25 cellular contexts compared by ENCODE assay signal in the genomic region with DNA sequence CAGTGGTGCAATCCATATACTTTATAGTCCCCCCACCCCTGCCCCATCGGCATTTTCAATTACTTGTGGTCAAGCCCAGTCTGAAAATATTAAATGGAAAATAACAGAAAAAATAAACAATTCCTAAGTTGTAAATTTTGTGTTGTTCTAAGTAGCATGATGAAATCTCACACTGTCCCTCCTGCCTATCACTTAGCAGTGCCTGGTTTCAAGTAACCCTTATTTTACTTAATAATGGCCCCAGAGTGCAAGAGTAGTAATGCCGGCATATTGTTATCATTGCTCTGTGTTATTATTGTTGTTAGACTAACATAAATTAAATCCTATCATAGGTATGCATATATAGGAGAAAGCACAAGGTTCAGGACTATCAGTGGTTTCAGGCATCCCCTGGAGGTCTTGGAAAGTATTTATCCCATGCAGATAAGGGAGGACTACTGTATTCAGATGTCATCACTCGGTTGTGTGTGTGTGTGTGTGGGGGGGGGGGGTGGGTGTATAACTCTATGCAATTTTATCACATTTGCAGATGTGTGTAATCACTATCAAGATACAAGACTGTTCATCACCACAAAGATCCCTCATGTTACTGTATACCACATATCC. TPM values are rescaled to one million over a fixed set of nuclear protein-coding genes. Genes with fewer than 3 reads are reported as not detected.
A peak's percentile ranks its signal among the peaks of the same experiment; 100 is the strongest.
DNase-seq lines count a peak whose midpoint lies in the region; ATAC-seq, FAIRE-seq and TF ChIP-seq lines count a peak whose summit lies in the region.
"Had no signal": no experiment of that assay in that cellular context is flagged by ENCODE, and none has a peak within 500 bp of the region (broad histone marks: within the 10 kb centered on the region; RNA-seq: fewer than 3 reads in every experiment).

No MANE protein-coding gene starts in this region.

- no peaks in the 10 kb centered on the region for H3K27me3 ChIP-seq in spleen (replicated peaks in 1 of 7)
- H3K27me3 ChIP-seq: BE2C, suprapubic skin, vagina had no signal

- WGBS in A549 (ENCODE audit: missing lambda C conversion rate): 64% methylated on average over 3 of the region's 3 CpGs
- 70 to 83% (median 80%) methylated on average over 3 of the region's 3 CpGs for WGBS in spleen, 5 donors

- H3K4me3 ChIP-seq in A549 (no peak overlapping the region), spleen (no peak overlapping the region)
- H3K4me3 ChIP-seq: suprapubic skin, vagina had no signal

- ATAC-seq in A549 (peak; percentile 42 to 68; a peak in 2 of 6 replicates), T-helper 17 cell (no peak), left colon (peak; percentile 16), GM21381 (IDR thresholded peaks at IDR 0.05; ENCODE audit: unreplicated experiment) (no peak)
- ATAC-seq: stimulated activated effector memory CD8-positive, alpha-beta T cell treated with anti-CD3 and anti-CD28 coated beads, Interleukin-12 subunit alpha, Interleukin-12 subunit beta, amount 100 ng/mL, for 72 hours had no signal

- TF ChIP-seq CTCF in A549 (IDR thresholded peaks at IDR 0.05) (no peak), spleen (IDR thresholded peaks at IDR 0.05 in 8 of 11, conservative IDR thresholded peaks at IDR 0.05 in 3 of 11) (no peak)

- CTCF ChIA-PET in A549 (lab: Yijun Ruan, JAX): interaction anchor here (1.3 to 2.4 kb wide), 2 partner anchors 15 to 141 kb away, joined by 3 to 6 read pairs; no protein-coding TSS in a partner anchor

- POLR2A ChIA-PET in A549 (lab: Yijun Ruan, JAX): no interaction called here

- H3K4me1 Mint-ChIP-seq in T-helper 17 cell: peaks cover 28% of the 10 kb centered on the region

- peak overlapping the region; percentile 57 for H3K4me3 Mint-ChIP-seq in T-helper 17 cell
- H3K4me3 Mint-ChIP-seq: central memory CD8-positive, alpha-beta T cell; stimulated activated effector memory CD8-positive, alpha-beta T cell treated with anti-CD3 and anti-CD28 coated beads, Interleukin-12 subunit alpha, Interleukin-12 subunit beta, amount 100 ng/mL, for 72 hours had no signal

- H3K4me1 ChIP-seq in A549: peaks cover 41% of the 10 kb centered on the region
- H3K4me1 ChIP-seq in spleen: peaks cover 9 to 98% (median 67%) of the 10 kb centered on the region in 6 donors
- H3K4me1 ChIP-seq: BE2C had no signal

- H3K36me3 Mint-ChIP-seq in T-helper 17 cell (ENCODE audit: low read depth): no peaks in the 10 kb centered on the region

- TF ChIP-seq POLR2A in A549 (IDR thresholded peaks at IDR 0.05; ENCODE audit: low read length) (no peak), spleen (IDR thresholded peaks at IDR 0.05) (no peak)

- H3K4me2 ChIP-seq in A549: no peak overlapping the region

- H3K27ac Mint-ChIP-seq in T-helper 17 cell: no peak overlapping the region
- H3K27ac Mint-ChIP-seq: stimulated activated effector memory CD8-positive, alpha-beta T cell treated with anti-CD3 and anti-CD28 coated beads, Interleukin-12 subunit alpha, Interleukin-12 subunit beta, amount 100 ng/mL, for 72 hours had no signal

- H3K36me3 ChIP-seq in spleen: peaks cover 0 to 14% (median 1%) of the 10 kb centered on the region in 6 donors
- H3K36me3 ChIP-seq: BE2C, suprapubic skin, vagina had no signal

- FAIRE-seq in A549 (lab: Jason Lieb, UNC): peak; percentile 23
- peak; percentile 26 for FAIRE-seq in GM19239 (lab: Jason Lieb, UNC)
- FAIRE-seq: RCC 7860, small intestine had no signal

- no peak for TF ChIP-seq RAD21 in A549 (conservative IDR thresholded peaks at IDR 0.05 in 1 of 2, IDR thresholded peaks at IDR 0.05 in 1 of 2)

- intact Hi-C loops in left colon (cut with DNase I, micrococcal nuclease) (no loop called here), spleen (cut with DNase I; ENCODE audit: low total_unique reads) (no loop called here)

- no peak for DNase-seq in A549 (ENCODE audit: low read depth in 1 of 2, low spot score in 1 of 2)
- no peak for DNase-seq in GM19239 (ENCODE audit: insufficient read length, low spot score)
- DNase-seq in T-helper 17 cell: no peak
- no peak for DNase-seq in left colon
- no peak for DNase-seq in NK-92 treated with Interleukin-12 subunit alpha and Interleukin-12 subunit beta, amount 100 ng/mL, for 24 hours (lab: John Stamatoyannopoulos, UW)
- no peak for DNase-seq in stimulated activated CD4-positive, alpha-beta T cell treated with anti-CD3 and anti-CD28 coated beads, Interleukin-4, amount 100 ng/mL, for 4 hours
- no peak for DNase-seq in spleen
- DNase-seq: activated CD4-positive, alpha-beta T cell treated with anti-CD3 and anti-CD28 coated beads for 4 hours; activated naive CD4-positive, alpha-beta T cell treated with anti-CD3 and anti-CD28 coated beads, Interleukin-2, amount 50 U/mL, for 16 hours; BE2C; DND-41; KG1; kidney glomerular epithelial cell; mammary epithelial cell; NCI-H1436; NCI-H510A; nucleus accumbens; small intestine; stimulated activated CD4-positive, alpha-beta T cell treated with anti-CD3 and anti-CD28 coated beads, Interleukin-2, amount 100 ng/mL, for 24 hours had no signal

- no peaks in the 10 kb centered on the region for H3K27me3 Mint-ChIP-seq in T-helper 17 cell
- H3K27me3 Mint-ChIP-seq: central memory CD8-positive, alpha-beta T cell had no signal

- no peaks in the 10 kb centered on the region for H3K9me3 ChIP-seq in A549
- H3K9me3 ChIP-seq in T-helper 17 cell (ENCODE audit: control insufficient read depth, low read length, poor library complexity, severe bottlenecking): no peaks in the 10 kb centered on the region
- H3K9me3 ChIP-seq in spleen: no peaks in the 10 kb centered on the region
- H3K9me3 ChIP-seq: BE2C, suprapubic skin, vagina had no signal

- TF ChIP-seq EP300 in A549 (IDR thresholded peaks at IDR 0.05): no peak

- H3K27ac ChIP-seq in A549 (no peak overlapping the region), spleen (no peak overlapping the region)
- H3K27ac ChIP-seq: suprapubic skin, vagina had no signal

TF ChIP-seq in A549, 52 proteins besides CTCF, POLR2A, EP300 and RAD21:
- TF ChIP-seq, protein P1, sequence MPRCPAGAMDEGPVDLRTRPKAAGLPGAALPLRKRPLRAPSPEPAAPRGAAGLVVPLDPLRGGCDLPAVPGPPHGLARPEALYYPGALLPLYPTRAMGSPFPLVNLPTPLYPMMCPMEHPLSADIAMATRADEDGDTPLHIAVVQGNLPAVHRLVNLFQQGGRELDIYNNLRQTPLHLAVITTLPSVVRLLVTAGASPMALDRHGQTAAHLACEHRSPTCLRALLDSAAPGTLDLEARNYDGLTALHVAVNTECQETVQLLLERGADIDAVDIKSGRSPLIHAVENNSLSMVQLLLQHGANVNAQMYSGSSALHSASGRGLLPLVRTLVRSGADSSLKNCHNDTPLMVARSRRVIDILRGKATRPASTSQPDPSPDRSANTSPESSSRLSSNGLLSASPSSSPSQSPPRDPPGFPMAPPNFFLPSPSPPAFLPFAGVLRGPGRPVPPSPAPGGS (IDR thresholded peaks at IDR 0.05): no peak
- no peak for TF ChIP-seq MYC (IDR thresholded peaks at IDR 0.05; ENCODE audit: borderline replicate concordance, low read length)
- TF ChIP-seq MAFK (IDR thresholded peaks at IDR 0.05; ENCODE audit: partially characterized antibody): no peak
- TF ChIP-seq HOXA7 (CRISPR knock-in tag; IDR thresholded peaks at IDR 0.05): no peak
- TF ChIP-seq, protein P2, sequence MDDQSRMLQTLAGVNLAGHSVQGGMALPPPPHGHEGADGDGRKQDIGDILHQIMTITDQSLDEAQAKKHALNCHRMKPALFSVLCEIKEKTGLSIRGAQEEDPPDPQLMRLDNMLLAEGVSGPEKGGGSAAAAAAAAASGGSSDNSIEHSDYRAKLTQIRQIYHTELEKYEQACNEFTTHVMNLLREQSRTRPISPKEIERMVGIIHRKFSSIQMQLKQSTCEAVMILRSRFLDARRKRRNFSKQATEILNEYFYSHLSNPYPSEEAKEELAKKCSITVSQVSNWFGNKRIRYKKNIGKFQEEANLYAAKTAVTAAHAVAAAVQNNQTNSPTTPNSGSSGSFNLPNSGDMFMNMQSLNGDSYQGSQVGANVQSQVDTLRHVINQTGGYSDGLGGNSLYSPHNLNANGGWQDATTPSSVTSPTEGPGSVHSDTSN (IDR thresholded peaks at IDR 0.05): no peak

RNA-seq across cellular contexts. Expression of a gene that starts 9.3 kb away (rescaled TPM):
- polyA plus RNA-seq in A549 (2011; rRNA removed): 100 and 117 TPM in 2 replicates
- 38.3 and 54.8 TPM in 2 replicates for polyA plus RNA-seq in A549 (2012; cell fraction: cytosol; rRNA removed)
- 25.3 and 26.8 TPM in 2 replicates for polyA plus RNA-seq in A549 (2012; cell fraction: nucleus; rRNA removed)
- polyA plus RNA-seq in A549 (2017; fragmentation: RNase III; extraction: RNeasy Plus Mini Kit Qiagen cat#74134 plus additional on column Dnase treatment): 76.3 to 86.2 TPM (median 78.5 TPM) in 3 replicates
- polyA minus RNA-seq in A549 (2011; rRNA and poly(A)+ RNA removed): 47.7 and 50.8 TPM in 2 replicates
- total RNA-seq in T-helper 17 cell: 10 to 100 TPM; 64.6 to 72.7 TPM
- total RNA-seq in left colon: 10 to 100 TPM; 59.5 to 71.5 TPM
- 10 to 100 TPM; 43.8 to 59.7 (median 56.1) TPM for total RNA-seq in spleen
- 10 to 100 TPM; 10.7 to 15.2 (median 15.2) TPM for polyA plus RNA-seq in spleen

Comparison
In these comparisons a context has a peak if more than half of its experiments do, and no peak if none do; other contexts are left out.
1. ATAC-seq: peak in A549 (2 of 2) and left colon (single experiment); none in T-helper 17 cell (single experiment) and GM21381 (single experiment).